Comparison of ENCODE assay signal across 13 cellular contexts in genomic region chr14:59305231-59305630, GRCh38.
DNase-seq lines count a peak whose midpoint lies in the region; ATAC-seq and TF ChIP-seq lines count a peak whose summit lies in the region.
"Had no signal": no experiment of that assay in that cellular context is flagged by ENCODE, and none has a peak within 500 bp of the region (broad histone marks: within the 10 kb centered on the region; RNA-seq: fewer than 3 reads in every experiment).

No MANE protein-coding gene starts in this region.

- H3K9me3 ChIP-seq in GM23248 (ENCODE audit: low read depth), result no peaks in the 10 kb centered on the region
- H3K9me3 ChIP-seq in left lung, result no peaks in the 10 kb centered on the region
- no peaks in the 10 kb centered on the region for H3K9me3 ChIP-seq in thoracic aorta

- no peaks in the 10 kb centered on the region for H3K27me3 ChIP-seq in GM23248 (replicated peaks; ENCODE audit: insufficient read depth)
- H3K27me3 ChIP-seq in left lung, result no peaks in the 10 kb centered on the region
- no peaks in the 10 kb centered on the region for H3K27me3 ChIP-seq in thoracic aorta (replicated peaks; ENCODE audit: insufficient read depth)

- no peak overlapping the region for H3K4me3 Mint-ChIP-seq in naive thymus-derived CD8-positive, alpha-beta T cell
- H3K4me3 Mint-ChIP-seq: activated naive CD8-positive, alpha-beta T cell treated with anti-CD3 and anti-CD28 coated beads, Interleukin-2, amount 10 ng/mL, durations not matched to agents 7 days and 5 days had no signal

- no peaks in the 10 kb centered on the region for H4K20me1 ChIP-seq in GM23248 (ENCODE audit: insufficient read depth)

- peaks cover 46% of the 10 kb centered on the region for H3F3A ChIP-seq in GM23248 (ENCODE audit: insufficient read depth)

- intact Hi-C loops in left lung (cut with DNase I), result no loop called here

- H3K4me3 ChIP-seq in GM23248, result peak overlapping the region; percentile 22
- no peak overlapping the region for H3K4me3 ChIP-seq in left lung
- no peak overlapping the region for H3K4me3 ChIP-seq in thoracic aorta

- H3K9me3 Mint-ChIP-seq in naive thymus-derived CD8-positive, alpha-beta T cell, result no peaks in the 10 kb centered on the region
- H3K9me3 Mint-ChIP-seq: activated naive CD8-positive, alpha-beta T cell treated with anti-CD3 and anti-CD28 coated beads, Interleukin-2, amount 10 ng/mL, durations not matched to agents 7 days and 5 days had no signal

- in situ Hi-C loops in GM23248 (cut with MboI), result no loop called here

- no peaks in the 10 kb centered on the region for H3K36me3 ChIP-seq in GM23248 (ENCODE audit: low read depth)
- H3K36me3 ChIP-seq in left lung, result no peaks in the 10 kb centered on the region
- H3K36me3 ChIP-seq in thoracic aorta, result no peaks in the 10 kb centered on the region

- peak overlapping the region; percentile 37 for H3K9ac ChIP-seq in GM23248

- no peaks in the 10 kb centered on the region for H3K27me3 Mint-ChIP-seq in naive thymus-derived CD8-positive, alpha-beta T cell
- H3K27me3 Mint-ChIP-seq: activated naive CD8-positive, alpha-beta T cell treated with anti-CD3 and anti-CD28 coated beads, Interleukin-2, amount 10 ng/mL, durations not matched to agents 7 days and 5 days had no signal

- peak overlapping the region; percentile 79 for H3K4me2 ChIP-seq in GM23248 (ENCODE audit: unreplicated experiment)

- TF ChIP-seq CTCF in left lung (IDR thresholded peaks at IDR 0.05) (no peak), thoracic aorta (IDR thresholded peaks at IDR 0.05) (no peak)

- POLR2A ChIA-PET in naive thymus-derived CD8-positive, alpha-beta T cell (lab: Charles Lee), result no interaction called here

- H3K4me1 ChIP-seq in GM23248 (ENCODE audit: insufficient read depth), result peaks cover 69% of the 10 kb centered on the region
- peaks cover 8 to 21% of the 10 kb centered on the region in 2 donors for H3K4me1 ChIP-seq in left lung
- peaks cover 22 to 73% of the 10 kb centered on the region in 2 donors for H3K4me1 ChIP-seq in thoracic aorta (ENCODE audit: control insufficient read depth in 1 of 2, low read depth in 2 of 2)

- H3K27ac ChIP-seq in GM23248 (peak overlapping the region; percentile 73), left lung (peak overlapping the region in 1 of 2 donors; percentile 19), thoracic aorta (peak overlapping the region; percentile 35 to 66)

- H3K27ac Mint-ChIP-seq in naive thymus-derived CD8-positive, alpha-beta T cell, result no peak overlapping the region
- H3K27ac Mint-ChIP-seq: activated naive CD8-positive, alpha-beta T cell treated with anti-CD3 and anti-CD28 coated beads, Interleukin-2, amount 10 ng/mL, durations not matched to agents 7 days and 5 days had no signal

- DNase-seq in GM23248 (peak; percentile 84), left lung (no peak), thoracic aorta (ENCODE audit: low spot score) (no peak), NCI-H187 treated with DMSO at 0.1 percent for 48 hours (lab: John Stamatoyannopoulos, UW) (no peak), retina (no peak)
- no peak for DNase-seq in naive thymus-derived CD8-positive, alpha-beta T cell
- DNase-seq: activated CD4-positive, CD25-positive, alpha-beta regulatory T cell treated with anti-CD3 and anti-CD28 coated beads, Interleukin-2, amount 50 U/mL, for 72 hours; activated naive CD8-positive, alpha-beta T cell treated with anti-CD3 and anti-CD28 coated beads, Interleukin-2, amount 10 ng/mL, durations not matched to agents 7 days and 5 days; MM.1S; NCI-H2171 treated with DMSO at 0.1 percent for 48 hours; OCI-M1; stimulated activated naive CD4-positive, alpha-beta T cell treated with Interleukin-2 at 50 U/mL for 16 hours had no signal

- ATAC-seq in SK-N-SH treated with all-trans-retinoic acid at 6 μM for 48 hours (peak; percentile 48), left lung (peak; percentile 25), thoracic aorta (ENCODE audit: insufficient number of reproducible peaks, low FRiP score, low read depth) (no peak)
- ATAC-seq in naive thymus-derived CD8-positive, alpha-beta T cell, result no peak

- no peaks in the 10 kb centered on the region for H3K79me2 ChIP-seq in GM23248 (ENCODE audit: insufficient read depth)

- H2AFZ ChIP-seq in GM23248, result no peak overlapping the region

- peaks cover 3 to 33% (median 10%) of the 10 kb centered on the region in 4 donors for H3K4me1 Mint-ChIP-seq in naive thymus-derived CD8-positive, alpha-beta T cell

- H3K9me2 ChIP-seq in GM23248 (ENCODE audit: insufficient read depth), result no peaks in the 10 kb centered on the region

- peaks cover 2 to 6% (median 2%) of the 10 kb centered on the region in 3 donors for H3K36me3 Mint-ChIP-seq in naive thymus-derived CD8-positive, alpha-beta T cell

TF ChIP-seq in SK-N-SH treated with all-trans-retinoic acid at 6 μM for 48 hours, 23 proteins besides CTCF, POLR2A, EP300 and RAD21 (continues in another document):
- TF ChIP-seq ZC3H10 (CRISPR knock-in tag; IDR thresholded peaks at IDR 0.05) (no peak), ZFP30 (CRISPR knock-in tag; IDR thresholded peaks at IDR 0.05) (no peak), SNAI2 (CRISPR knock-in tag; IDR thresholded peaks at IDR 0.05) (no peak), POU6F1 (CRISPR knock-in tag; IDR thresholded peaks at IDR 0.05; ENCODE audit: borderline replicate concordance, low read depth) (no peak), TSHZ2 (CRISPR knock-in tag; IDR thresholded peaks at IDR 0.05) (no peak), GLIS3 (CRISPR knock-in tag; IDR thresholded peaks at IDR 0.05) (no peak), BACH2 (CRISPR knock-in tag; IDR thresholded peaks at IDR 0.05; ENCODE audit: borderline replicate concordance) (no peak), OSR1 (CRISPR knock-in tag; IDR thresholded peaks at IDR 0.05) (no peak), TOX (CRISPR knock-in tag; IDR thresholded peaks at IDR 0.05; ENCODE audit: borderline replicate concordance) (no peak), ZNF565 (CRISPR knock-in tag; conservative IDR thresholded peaks at IDR 0.05; ENCODE audit: low read depth) (no peak), CSDC2 (CRISPR knock-in tag; IDR thresholded peaks at IDR 0.05) (no peak), PATZ1 (CRISPR knock-in tag; IDR thresholded peaks at IDR 0.05; ENCODE audit: borderline replicate concordance) (no peak)

Comparison
In these comparisons a context has a peak if more than half of its experiments do, and no peak if none do; other contexts are left out.
1. ATAC-seq: peak in SK-N-SH treated with all-trans-retinoic acid at 6 μM for 48 hours (single experiment) and left lung (single experiment); none in thoracic aorta (single experiment) and naive thymus-derived CD8-positive, alpha-beta T cell (0 of 2).